ENCODE assay signal across 12 cellular contexts in the genomic region with DNA sequence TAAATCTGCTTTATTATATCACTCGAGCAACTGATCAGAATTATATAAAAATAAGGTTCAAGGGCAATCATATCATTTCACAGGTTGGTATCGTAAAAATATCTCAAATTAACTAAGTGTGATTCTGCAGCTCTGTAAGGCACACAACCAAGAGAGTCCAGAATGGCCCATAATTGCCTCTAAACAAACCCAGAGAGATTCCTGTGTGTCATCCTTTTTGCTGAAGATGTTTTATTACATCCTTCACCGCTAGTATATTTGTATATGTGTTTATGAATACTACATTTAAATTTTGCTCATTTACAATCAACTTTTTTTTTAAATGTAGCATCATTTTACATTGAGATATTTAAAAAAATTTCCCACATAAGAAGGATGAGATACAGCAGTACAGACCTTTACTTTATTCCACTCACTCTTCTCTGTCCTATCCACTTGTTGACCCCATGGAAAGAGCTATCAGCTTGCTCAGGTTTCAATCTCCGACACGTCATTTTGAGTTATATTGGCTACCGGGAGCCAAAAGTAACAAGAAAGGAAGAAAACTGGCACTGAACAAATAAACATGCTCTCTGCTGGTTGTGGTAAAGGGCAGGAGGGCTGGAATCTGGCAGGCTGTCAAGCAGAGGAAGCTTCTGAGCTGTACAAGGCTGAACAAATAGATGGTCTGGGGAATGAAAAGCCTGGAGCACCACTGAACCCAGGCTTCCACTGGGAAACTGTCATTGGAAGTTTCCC. TPM values are rescaled to one million over a fixed set of nuclear protein-coding genes. Genes with fewer than 3 reads are reported as not detected.
DNase-seq lines count a peak whose midpoint lies in the region; ATAC-seq and TF ChIP-seq lines count a peak whose summit lies in the region.
"Had no signal": no experiment of that assay in that cellular context is flagged by ENCODE, and none has a peak within 500 bp of the region (broad histone marks: within the 10 kb centered on the region; RNA-seq: fewer than 3 reads in every experiment).

No MANE protein-coding gene starts in this region.

- H3K27ac ChIP-seq in right atrium auricular region: peak overlapping the region in 1 of 2 donors; percentile 23
- H3K27ac ChIP-seq: colonic mucosa had no signal

- H3K4me1 ChIP-seq in right atrium auricular region: peaks cover 0 to 6% of the 10 kb centered on the region in 2 donors
- H3K4me1 ChIP-seq: colonic mucosa had no signal

- ATAC-seq in Right ventricle myocardium superior (ENCODE audit: poor library complexity): peak; percentile 52
- no peak for ATAC-seq in GM18867 (IDR thresholded peaks at IDR 0.05; ENCODE audit: unreplicated experiment)
- ATAC-seq: natural killer cell treated with Interleukin-12 subunit alpha and Interleukin-12 subunit beta and Interleukin-15 and Interleukin-18, amount 100 ng/mL, for 72 hours had no signal

- no peak overlapping the region for H3K4me3 ChIP-seq in right atrium auricular region
- H3K4me3 ChIP-seq: colonic mucosa had no signal

- no peaks in the 10 kb centered on the region for H3K36me3 ChIP-seq in right atrium auricular region
- H3K36me3 ChIP-seq: colonic mucosa had no signal

- intact Hi-C loops in Right ventricle myocardium superior (cut with DNase I): no loop called here

- TF ChIP-seq CTCF in right atrium auricular region (IDR thresholded peaks at IDR 0.05): no peak

- DNase-seq in Right ventricle myocardium superior (no peak), right atrium auricular region (ENCODE audit: low spot score) (no peak), amniotic epithelial cell (ENCODE audit: low read depth) (peak; percentile 71), left kidney (ENCODE audit: low read depth, low spot score) (peak; percentile 62), cerebellum (ENCODE audit: low spot score) (no peak)
- no peak for DNase-seq in activated CD8-positive, alpha-beta memory T cell treated with anti-CD3 and anti-CD28 coated beads, Interleukin-2, amount 50 U/mL, for 4 hours
- DNase-seq in activated CD8-positive, alpha-beta memory T cell treated with anti-CD3 and anti-CD28 coated beads for 24 hours: no peak
- DNase-seq: AML-193, colonic mucosa, NCI-H2171 had no signal

- no peaks in the 10 kb centered on the region for H3K9me3 ChIP-seq in right atrium auricular region
- H3K9me3 ChIP-seq: colonic mucosa had no signal

- H3K27me3 ChIP-seq in right atrium auricular region: no peaks in the 10 kb centered on the region
- H3K27me3 ChIP-seq: colonic mucosa had no signal

RNA-seq across cellular contexts. Expression of gene PLA2R1, which starts 23.1 kb away (rescaled TPM):
- total RNA-seq in Right ventricle myocardium superior: 3.0 TPM
- 1 to 10 TPM; 2.8 to 3.3 TPM for total RNA-seq in right atrium auricular region
- 11.9 TPM for total RNA-seq in cerebellum
- total RNA-seq: natural killer cell treated with Interleukin-12 subunit alpha and Interleukin-12 subunit beta and Interleukin-15 and Interleukin-18, amount 100 ng/mL, for 72 hours had no signal

Comparison
In these comparisons a context has a peak if more than half of its experiments do, and no peak if none do; other contexts are left out.
1. DNase-seq: peak in amniotic epithelial cell (single experiment) and left kidney (single experiment); none in Right ventricle myocardium superior (single experiment), right atrium auricular region (single experiment), cerebellum (single experiment), activated CD8-positive, alpha-beta memory T cell treated with anti-CD3 and anti-CD28 coated beads, Interleukin-2, amount 50 U/mL, for 4 hours (single experiment) and activated CD8-positive, alpha-beta memory T cell treated with anti-CD3 and anti-CD28 coated beads for 24 hours (single experiment).